Comparison of ENCODE assay signal across 8 cellular contexts in genomic region chr3:43995078-43995928, GRCh38.
DNase-seq lines count a peak whose midpoint lies in the region; ATAC-seq, FAIRE-seq and TF ChIP-seq lines count a peak whose summit lies in the region.

No MANE protein-coding gene starts in this region.

- peaks cover 0 to 78% of the 10 kb centered on the region in 2 donors for H3K27me3 ChIP-seq in tibial nerve

- 1 to 2% methylated on average over 53 to 81 of the region's 90 CpGs for WGBS in tibial nerve, 2 donors

- H3K4me3 ChIP-seq in kidney (ENCODE audit: low read length in 2 of 2) (peak overlapping the region; percentile 60 to 64), tibial nerve (peak overlapping the region; percentile 16 to 42 (median 38))

- peaks cover 36% of the 10 kb centered on the region for H3K4me1 Mint-ChIP-seq in activated naive CD8-positive, alpha-beta T cell treated with anti-CD3 and anti-CD28 coated beads for 36 hours

- no peak for ATAC-seq in GM18505 (IDR thresholded peaks at IDR 0.05; ENCODE audit: unreplicated experiment)

- H3K9me3 ChIP-seq in kidney (ENCODE audit: control insufficient read depth in 1 of 2, low read length in 2 of 2) (peaks cover 0 to 11% of the 10 kb centered on the region in 2 donors), tibial nerve (peaks cover 0 to 13% (median 4%) of the 10 kb centered on the region in 4 donors)

- no peak overlapping the region for H3K9ac ChIP-seq in kidney (ENCODE audit: low read length in 2 of 2)

- peak; percentile 7 for DNase-seq in activated naive CD4-positive, alpha-beta T cell treated with Interleukin-2 at 50 U/mL for 16 hours
- no peak for DNase-seq in activated naive CD4-positive, alpha-beta T cell (lab: John Stamatoyannopoulos, UW)
- DNase-seq in NCI-H146 (lab: John Stamatoyannopoulos, UW) (peak; percentile 69), kidney (no peak), tibial nerve (ENCODE audit: low spot score in 2 of 2) (no peak), 8988T (no peak)
- peak; percentile 36 for DNase-seq in activated naive CD8-positive, alpha-beta T cell treated with anti-CD3 and anti-CD28 coated beads for 36 hours

- TF ChIP-seq POLR2A in tibial nerve (IDR thresholded peaks at IDR 0.05) (no peak), GM18505 (IDR thresholded peaks at IDR 0.05; ENCODE audit: borderline replicate concordance, extremely low read depth, insufficient read depth, insufficient read length) (no peak)

- no peaks in the 10 kb centered on the region for H3K36me3 ChIP-seq in kidney (ENCODE audit: control insufficient read depth in 1 of 2, insufficient read depth in 2 of 2, low read length in 2 of 2)
- no peaks in the 10 kb centered on the region for H3K36me3 ChIP-seq in tibial nerve

- H3K27ac Mint-ChIP-seq in activated naive CD8-positive, alpha-beta T cell treated with anti-CD3 and anti-CD28 coated beads for 36 hours: no peak overlapping the region

- H3K4me1 ChIP-seq in kidney (ENCODE audit: control insufficient read depth in 1 of 2, insufficient read depth in 1 of 2, low read depth in 1 of 2, low read length in 2 of 2) (peaks cover 0 to 31% of the 10 kb centered on the region in 2 donors), tibial nerve (peaks cover 0 to 56% (median 47%) of the 10 kb centered on the region in 4 donors)

- TF ChIP-seq EP300 in tibial nerve (IDR thresholded peaks at IDR 0.05): no peak

- peak overlapping the region; percentile 77 for H3K4me3 Mint-ChIP-seq in activated naive CD8-positive, alpha-beta T cell treated with anti-CD3 and anti-CD28 coated beads for 36 hours

- H3K27me3 Mint-ChIP-seq in activated naive CD8-positive, alpha-beta T cell treated with anti-CD3 and anti-CD28 coated beads for 36 hours: peaks cover 92% of the 10 kb centered on the region

- intact Hi-C loops in kidney (cut with DNase I): no loop called here

- peaks cover 12% of the 10 kb centered on the region for H3K9me3 Mint-ChIP-seq in activated naive CD8-positive, alpha-beta T cell treated with anti-CD3 and anti-CD28 coated beads for 36 hours

- FAIRE-seq in kidney (lab: Jason Lieb, UNC): no peak

- H3K27ac ChIP-seq in kidney (ENCODE audit: low read depth in 2 of 2, low read length in 2 of 2): no peak overlapping the region
- H3K27ac ChIP-seq in tibial nerve: no peak overlapping the region

- TF ChIP-seq CTCF in kidney (IDR thresholded peaks at IDR 0.05; ENCODE audit: borderline replicate concordance, extremely low read depth, insufficient read depth) (no peak), tibial nerve (IDR thresholded peaks at IDR 0.05) (no peak)

- H3K36me3 Mint-ChIP-seq in activated naive CD8-positive, alpha-beta T cell treated with anti-CD3 and anti-CD28 coated beads for 36 hours: peaks cover 4% of the 10 kb centered on the region

Comparison
In these comparisons a context has a peak if more than half of its experiments do, and no peak if none do; other contexts are left out.
1. DNase-seq: peak in activated naive CD4-positive, alpha-beta T cell treated with Interleukin-2 at 50 U/mL for 16 hours (single experiment), NCI-H146 (single experiment) and activated naive CD8-positive, alpha-beta T cell treated with anti-CD3 and anti-CD28 coated beads for 36 hours (single experiment); none in activated naive CD4-positive, alpha-beta T cell (0 of 4), kidney (single experiment), tibial nerve (0 of 2) and 8988T (single experiment).